37 cellular contexts compared by ENCODE assay signal in the genomic region with DNA sequence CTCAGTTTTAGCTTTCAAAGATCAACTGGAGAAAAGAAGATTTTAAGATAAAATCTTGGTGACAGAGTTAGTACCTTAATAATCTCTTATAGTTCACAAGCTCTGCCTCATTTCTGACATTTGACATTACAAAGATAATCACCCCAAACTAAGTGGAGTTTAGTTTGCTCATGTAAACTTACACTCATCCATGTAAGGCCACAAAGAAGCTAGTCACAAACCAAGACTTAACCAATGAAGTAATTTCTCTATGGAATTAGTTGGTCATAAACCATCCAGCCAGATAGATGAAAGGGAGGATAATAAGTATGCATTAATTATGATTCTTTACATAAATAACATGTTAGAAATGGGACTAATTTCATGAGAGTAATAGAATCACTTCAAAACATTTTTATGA.
"Had no signal": no experiment of that assay in that cellular context is flagged by ENCODE, and none has a peak within 500 bp of the region (broad histone marks: within the 10 kb centered on the region; RNA-seq: fewer than 3 reads in every experiment).

No MANE protein-coding gene starts in this region.

- FAIRE-seq: bronchial epithelial cell had no signal

- H3K4me3 ChIP-seq: ascending aorta, cardiac muscle cell had no signal

- H3K4me1 ChIP-seq: ascending aorta had no signal

- H3K27ac ChIP-seq: ascending aorta, cardiac muscle cell, VCaP had no signal

- H3K36me3 Mint-ChIP-seq: activated naive CD4-positive, alpha-beta T cell treated with anti-CD3 and anti-CD28 coated beads, Interleukin-2, amount 50 U/mL, for 24 hours; activated naive CD8-positive, alpha-beta T cell treated with anti-CD3 and anti-CD28 coated beads, Interleukin-2, amount 10 ng/mL, durations not matched to agents 7 days and 5 days had no signal

- H3K4me1 Mint-ChIP-seq: activated B cell treated with CpG ODN at 0.5 μM for 24 hours; activated CD4-positive, alpha-beta T cell treated with anti-CD3 and anti-CD28 coated beads, Interleukin-2, amount 10 ng/mL, durations not matched to agents 24 days and 14 days; activated naive CD4-positive, alpha-beta T cell treated with anti-CD3 and anti-CD28 coated beads, Interleukin-2, amount 50 U/mL, for 24 hours; activated naive CD8-positive, alpha-beta T cell treated with anti-CD3 and anti-CD28 coated beads, Interleukin-2, amount 10 ng/mL, durations not matched to agents 7 days and 5 days; activated naive CD8-positive, alpha-beta T cell treated with anti-CD3 and anti-CD28 coated beads, Interleukin-2, amount 50 U/mL, for 24 hours; brain; central memory CD8-positive, alpha-beta T cell had no signal

- ATAC-seq: activated CD8-positive, alpha-beta T cell treated with anti-CD3 and anti-CD28 coated beads for 36 hours; activated naive CD8-positive, alpha-beta T cell treated with anti-CD3 and anti-CD28 coated beads, Interleukin-2, amount 50 U/mL, for 24 hours; activated T-cell treated with anti-CD3 and anti-CD28 coated beads, Interleukin-2, amount 50 U/mL, for 4 hours had no signal

- H3K4me3 Mint-ChIP-seq: activated B cell treated with CpG ODN at 0.5 μM for 24 hours; activated CD4-positive, alpha-beta memory T cell treated with anti-CD3 and anti-CD28 coated beads for 36 hours; activated CD4-positive, alpha-beta T cell treated with anti-CD3 and anti-CD28 coated beads, Interleukin-2, amount 10 ng/mL, durations not matched to agents 24 days and 14 days; activated CD8-positive, alpha-beta T cell treated with anti-CD3 and anti-CD28 coated beads for 36 hours; activated naive CD4-positive, alpha-beta T cell treated with anti-CD3 and anti-CD28 coated beads, Interleukin-2, amount 10 ng/mL, durations not matched to agents 7 days and 5 days; activated naive CD4-positive, alpha-beta T cell treated with anti-CD3 and anti-CD28 coated beads, Interleukin-2, amount 50 U/mL, for 24 hours; activated naive CD8-positive, alpha-beta T cell; activated naive CD8-positive, alpha-beta T cell treated with anti-CD3 and anti-CD28 coated beads, Interleukin-2, amount 10 ng/mL, durations not matched to agents 7 days and 5 days; activated naive CD8-positive, alpha-beta T cell treated with anti-CD3 and anti-CD28 coated beads, Interleukin-2, amount 50 U/mL, for 24 hours; activated T-cell treated with anti-CD3 and anti-CD28 coated beads, Interleukin-2, amount 50 U/mL, for 4 hours; activated T-cell treated with anti-CD3 and anti-CD28 coated beads, Interleukin-2, amount 50 U/mL, for 72 hours; activated T-helper 1 cell treated with anti-CD3 and anti-CD28 coated beads, Interleukin-12 subunit alpha, Interleukin-12 subunit beta, Interleukin-2, Interleukin-4 antibody, amounts not matched to agents 30 ng/mL and 10 ng/mL and 1 ng/mL, durations not matched to agents 14 hours and 24 hours and 36 hours; brain; central memory CD8-positive, alpha-beta T cell; T-helper 1 cell treated with Interleukin-12 subunit alpha and Interleukin-12 subunit beta and Interleukin-4 antibody, amounts not matched to agents 30 μg/mL and 1 μg/mL, for 36 hours; T-helper 2 cell treated with Interferon-gamma antibody and Interleukin-4, amounts not matched to agents 5 μg/mL and 100 μg/mL, for 36 hours had no signal

- H3K27me3 ChIP-seq: ascending aorta, cardiac muscle cell had no signal

- H3K36me3 ChIP-seq: ascending aorta, cardiac muscle cell had no signal

- H3K27ac Mint-ChIP-seq: activated B cell treated with CpG ODN at 0.5 μM for 24 hours; activated CD4-positive, alpha-beta memory T cell treated with anti-CD3 and anti-CD28 coated beads for 36 hours; activated CD4-positive, alpha-beta T cell treated with anti-CD3 and anti-CD28 coated beads, Interleukin-2, amount 10 ng/mL, durations not matched to agents 24 days and 14 days; activated CD8-positive, alpha-beta T cell treated with anti-CD3 and anti-CD28 coated beads for 36 hours; activated naive CD4-positive, alpha-beta T cell treated with anti-CD3 and anti-CD28 coated beads, Interleukin-2, amount 10 ng/mL, durations not matched to agents 7 days and 5 days; activated naive CD4-positive, alpha-beta T cell treated with anti-CD3 and anti-CD28 coated beads, Interleukin-2, amount 50 U/mL, for 24 hours; activated naive CD8-positive, alpha-beta T cell; activated naive CD8-positive, alpha-beta T cell treated with anti-CD3 and anti-CD28 coated beads, Interleukin-2, amount 10 ng/mL, durations not matched to agents 7 days and 5 days; activated naive CD8-positive, alpha-beta T cell treated with anti-CD3 and anti-CD28 coated beads, Interleukin-2, amount 50 U/mL, for 24 hours; activated T-cell treated with anti-CD3 and anti-CD28 coated beads, Interleukin-2, amount 50 U/mL, for 72 hours; activated T-helper 1 cell treated with anti-CD3 and anti-CD28 coated beads, Interleukin-12 subunit alpha, Interleukin-12 subunit beta, Interleukin-2, Interleukin-4 antibody, amounts not matched to agents 30 ng/mL and 10 ng/mL and 1 ng/mL, durations not matched to agents 14 hours and 24 hours and 36 hours; activated T-helper 2 cell treated with anti-CD3 and anti-CD28 coated beads, Interferon-gamma antibody, Interleukin-2, Interleukin-4, amounts not matched to agents 10 μg/mL and 5 μg/mL and 100 μg/mL, durations not matched to agents 14 hours and 24 hours and 36 hours; T-helper 1 cell treated with Interleukin-12 subunit alpha and Interleukin-12 subunit beta and Interleukin-4 antibody, amounts not matched to agents 30 μg/mL and 1 μg/mL, for 36 hours; T-helper 2 cell treated with Interferon-gamma antibody and Interleukin-4, amounts not matched to agents 5 μg/mL and 100 μg/mL, for 36 hours had no signal

- H3K27me3 Mint-ChIP-seq: activated B cell treated with CpG ODN at 0.5 μM for 24 hours; activated naive CD8-positive, alpha-beta T cell treated with anti-CD3 and anti-CD28 coated beads, Interleukin-2, amount 50 U/mL, for 24 hours; brain had no signal

- DNase-seq: activated B cell treated with CpG ODN at 0.5 μM for 24 hours; activated CD4-positive, alpha-beta memory T cell treated with anti-CD3 and anti-CD28 coated beads for 36 hours; activated CD4-positive, alpha-beta T cell treated with anti-CD3 and anti-CD28 coated beads for 4 hours; activated CD4-positive, alpha-beta T cell treated with anti-CD3 and anti-CD28 coated beads, Interleukin-2, amount 10 ng/mL, durations not matched to agents 24 days and 14 days; activated CD4-positive, alpha-beta T cell treated with anti-CD3 and anti-CD28 coated beads, Interleukin-2, amount 50 U/mL, for 1 hour; activated CD4-positive, alpha-beta T cell treated with anti-CD3 and anti-CD28 coated beads, Interleukin-2, amount 50 U/mL, for 4 hours; activated CD4-positive, CD25-positive, alpha-beta regulatory T cell treated with anti-CD3 and anti-CD28 coated beads, Interleukin-2, amount 50 U/mL, for 72 hours; activated CD8-positive, alpha-beta memory T cell treated with anti-CD3 and anti-CD28 coated beads, Interleukin-2, amount 50 U/mL, for 4 hours; activated CD8-positive, alpha-beta T cell treated with anti-CD3 and anti-CD28 coated beads for 36 hours; activated effector memory CD4-positive, alpha-beta T cell treated with Interleukin-2 at 50 U/mL for 16 hours; activated gamma-delta T cell; activated naive CD4-positive, alpha-beta T cell treated with anti-CD3 and anti-CD28 coated beads, Interleukin-2, amount 10 ng/mL, durations not matched to agents 7 days and 5 days; activated naive CD4-positive, alpha-beta T cell treated with Interleukin-2 at 50 U/mL for 16 hours; activated naive CD8-positive, alpha-beta T cell treated with anti-CD3 and anti-CD28 coated beads, Interleukin-2, amount 10 ng/mL, durations not matched to agents 7 days and 5 days; activated naive CD8-positive, alpha-beta T cell treated with anti-CD3 and anti-CD28 coated beads, Interleukin-2, amount 50 U/mL, for 24 hours; activated T-cell treated with anti-CD3 and anti-CD28 coated beads for 4 hours; activated T-cell treated with anti-CD3 and anti-CD28 coated beads, Interleukin-2, amount 50 U/mL, for 1 hour; activated T-cell treated with anti-CD3 and anti-CD28 coated beads, Interleukin-2, amount 50 U/mL, for 4 hours; activated T-cell treated with anti-CD3 and anti-CD28 coated beads, Interleukin-2, amount 50 U/mL, for 72 hours; amygdala; caudate nucleus; cerebellar nuclear complex; T-helper 1 cell; T-helper 2 cell; T-helper 9 cell had no signal
